ENCODE assay signal across 15 cellular contexts in the genomic region with DNA sequence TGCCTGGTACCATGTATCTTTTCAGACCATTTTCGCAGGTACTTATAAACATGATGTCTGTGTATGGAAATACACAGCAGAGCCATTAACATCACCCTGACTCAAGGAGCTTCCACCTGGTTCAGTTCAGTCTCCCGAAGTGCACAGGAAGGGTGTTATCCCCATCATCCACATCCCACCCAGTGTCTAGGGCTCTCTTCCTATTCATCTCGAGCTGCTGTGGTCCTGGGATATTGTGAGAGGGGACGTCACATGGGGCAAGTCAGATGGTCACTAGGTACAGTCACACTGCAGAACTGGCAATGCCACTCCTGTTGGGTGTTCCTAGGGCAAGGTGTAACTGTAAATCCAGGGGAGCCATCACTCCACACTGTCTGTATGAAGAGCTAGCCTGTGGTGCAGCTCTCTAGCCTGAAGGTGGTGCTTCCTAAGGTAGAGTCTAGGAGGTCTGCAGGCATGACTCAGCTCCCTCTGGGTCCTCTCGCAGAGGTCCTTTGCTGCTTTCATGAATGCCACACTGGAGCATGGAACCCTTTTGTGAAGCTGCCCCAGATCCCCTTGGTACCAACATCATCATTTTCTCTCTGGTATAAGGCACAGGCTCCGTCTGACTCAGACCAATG. TPM values are rescaled to one million over a fixed set of nuclear protein-coding genes. Genes with fewer than 3 reads are reported as not detected.
DNase-seq lines count a peak whose midpoint lies in the region; ATAC-seq, FAIRE-seq and TF ChIP-seq lines count a peak whose summit lies in the region.
"Had no signal": no experiment of that assay in that cellular context is flagged by ENCODE, and none has a peak within 500 bp of the region (broad histone marks: within the 10 kb centered on the region; RNA-seq: fewer than 3 reads in every experiment).

No MANE protein-coding gene starts in this region.

- intact Hi-C loops in GM12878 (cut with micrococcal nuclease; ENCODE audit: unreplicated experiment), result no loop called here

- peak; percentile 85 for FAIRE-seq in GM12878 (lab: Jason Lieb, UNC)

- no peaks in the 10 kb centered on the region for H3K27me3 ChIP-seq in GM12878 (replicated peaks in 1 of 2; ENCODE audit: control insufficient read depth in 2 of 2, insufficient read depth in 2 of 2, low read length in 1 of 2)
- H3K27me3 ChIP-seq: BLaER1 treated with 17β-estradiol and CSF1 and Interleukin-3, amounts not matched to agents 10 nM and 100 nM had no signal

- RAD21 ChIA-PET in GM12878 (lab: Charles Lee; ENCODE audit: unreplicated experiment), result no interaction called here

- no peaks in the 10 kb centered on the region for H3K4me1 ChIP-seq in GM12878 (ENCODE audit: control insufficient read depth, insufficient read depth, low read length)

- 43% methylated on average over 6 of the region's 6 CpGs for WGBS in GM12878 (ENCODE audit: insufficient coverage, insufficient replicate concordance, low lambda C conversion rate, missing lambda C conversion rate)

- no peaks in the 10 kb centered on the region for H3K36me3 ChIP-seq in GM12878 (ENCODE audit: control insufficient read depth in 2 of 2, insufficient read depth in 2 of 2, low read length in 1 of 2)
- H3K36me3 ChIP-seq: BLaER1 treated with 17β-estradiol and CSF1 and Interleukin-3, amounts not matched to agents 10 nM and 100 nM had no signal

- no peak overlapping the region for H3K4me2 ChIP-seq in GM12878 (ENCODE audit: control insufficient read depth, insufficient read depth)
- H3K4me2 ChIP-seq: BLaER1 treated with 17β-estradiol and CSF1 and Interleukin-3, amounts not matched to agents 10 nM and 100 nM had no signal

- H2AFZ ChIP-seq in GM12878 (ENCODE audit: control insufficient read depth, low read depth, low read length), result peak overlapping the region; percentile 11; the same call in 1 of the 2 replicates

- CTCF ChIA-PET in GM12878 (lab: Yijun Ruan, JAX), result interaction anchor here (1.1 kb wide), 1 partner anchor 163 kb away, joined by 5 read pairs; no protein-coding TSS in a partner anchor

- TF ChIP-seq POLR2A in GM12878 (IDR thresholded peaks at IDR 0.05; ENCODE audit: low read depth, low read length), result no peak

- TF ChIP-seq CTCF in GM12864 (IDR thresholded peaks at IDR 0.05; ENCODE audit: low read depth, low read length, missing control alignments), result peak; percentile 45
- peak in 2 of 3 experiments; percentile 19 to 28; a peak in 1 of 6 replicates for TF ChIP-seq CTCF in GM12878 (IDR thresholded peaks at IDR 0.05 in 2 of 3, conservative IDR thresholded peaks at IDR 0.05 in 1 of 3; ENCODE audit: control insufficient read depth in 2 of 3, extremely low read depth in 1 of 3, insufficient read depth in 1 of 3, low read depth in 3 of 3, low read length in 3 of 3)

- TF ChIP-seq RAD21 in GM12878 (IDR thresholded peaks at IDR 0.05; ENCODE audit: insufficient read depth, low read depth, low read length), result peak; percentile 50

- in situ Hi-C loops in ACHN (cut with HindIII; ENCODE audit: low pct_ligation_motif_present, low pct_unique_long_range_greater_than_20kb, low sequenced_read_pairs), result no loop called here
- in situ Hi-C loops in GM12878 (cut with MboI), result no loop called here

- no peak for TF ChIP-seq EP300 in GM12878 (IDR thresholded peaks at IDR 0.05; ENCODE audit: borderline replicate concordance in 1 of 2, control insufficient read depth in 1 of 2, low read depth in 2 of 2, low read length in 2 of 2)

- peak; percentile 79 for ATAC-seq in GM12878

- no peaks in the 10 kb centered on the region for H4K20me1 ChIP-seq in GM12878 (ENCODE audit: control insufficient read depth, insufficient read depth)
- H4K20me1 ChIP-seq: BLaER1 treated with 17β-estradiol and CSF1 and Interleukin-3, amounts not matched to agents 10 nM and 100 nM had no signal

- H3K4me3 ChIP-seq in GM12864 (ENCODE audit: low read depth, low read length) (no peak overlapping the region), GM12878 (no peak overlapping the region)
- H3K4me3 ChIP-seq: BLaER1 treated with 17β-estradiol and CSF1 and Interleukin-3, amounts not matched to agents 10 nM and 100 nM had no signal

- DNase-seq in ACHN (peak; percentile 19), GM12864 (ENCODE audit: low read depth) (no peak), NCI-H1436 (lab: John Stamatoyannopoulos, UW) (peak; percentile 64), GM12878 (ENCODE audit: low read depth, low spot score) (no peak), occipital lobe (lab: John Stamatoyannopoulos, UW) (no peak), UCSD-AML1 (lab: John Stamatoyannopoulos, UW; ENCODE audit: unreplicated experiment) (no peak)
- DNase-seq in activated CD8-positive, alpha-beta memory T cell treated with anti-CD3 and anti-CD28 coated beads for 24 hours, result no peak
- DNase-seq in stimulated activated CD8-positive, alpha-beta memory T cell treated with anti-CD3 and anti-CD28 coated beads, Interleukin-4, amount 100 ng/mL, for 48 hours, result no peak
- DNase-seq: activated naive CD8-positive, alpha-beta T cell treated with anti-CD3 and anti-CD28 coated beads, Interleukin-2, amount 10 ng/mL, durations not matched to agents 7 days and 5 days; NCI-H446 treated with DMSO at 0.1 percent for 48 hours; nephron progenitor cell had no signal

- SMC1A ChIA-PET in GM12878 (lab: Charles Lee; ENCODE audit: uncharacterized antibody, unreplicated experiment), result no interaction called here

- BruUV-seq in GM12878 (replicated peaks; lab: Mats Ljungman, UMichigan), result no TSS peak

- H3K9ac ChIP-seq in GM12878 (ENCODE audit: control insufficient read depth, insufficient read depth, low read length), result no peak overlapping the region
- H3K9ac ChIP-seq: BLaER1 treated with 17β-estradiol and CSF1 and Interleukin-3, amounts not matched to agents 10 nM and 100 nM had no signal

- no peak overlapping the region for H3K27ac ChIP-seq in GM12878 (ENCODE audit: control insufficient read depth, insufficient read depth)
- H3K27ac ChIP-seq: BLaER1 treated with 17β-estradiol and CSF1 and Interleukin-3, amounts not matched to agents 10 nM and 100 nM; epithelial cell of prostate had no signal

- no peaks in the 10 kb centered on the region for H3K79me2 ChIP-seq in GM12878 (ENCODE audit: control insufficient read depth, insufficient read depth, low read length)

- POLR2A ChIA-PET in GM12878 (lab: Charles Lee), result no interaction called here

- no peaks in the 10 kb centered on the region; the same call in 2 of the 3 replicates for H3K9me3 ChIP-seq in GM12878 (replicated peaks; ENCODE audit: control insufficient read depth, insufficient read depth, low read length)

RNA-seq across cellular contexts. Expression of a gene that starts 13.9 kb away (rescaled TPM):
- total RNA-seq in GM12878 (2013; cell fraction: nucleolus; rRNA removed), result 0.08 TPM in 1 of 2 replicates, not detected in the other
- total RNA-seq in GM12878 (2014; rRNA removed), result 0.06 and 0.16 TPM in 2 replicates
- total RNA-seq in GM12878 (2014; rRNA removed; fragmentation: Illumina TruSeq; extraction: Trizol), result 0.04 TPM in 1 of 2 replicates, not detected in the other
- total RNA-seq in GM12878 (2021), result 0.21 and 0.37 TPM in 2 replicates
- polyA plus RNA-seq in GM12878 (2011; ENCODE audit: low read depth), result 0.07 TPM
- not detected in 2 replicates for polyA plus RNA-seq in GM12878 (2011; rRNA removed)
- 0.03 and 0.13 TPM in 2 replicates for polyA plus RNA-seq in GM12878 (2011; cell fraction: cytosol; rRNA removed)
- 0.33 and 0.37 TPM in 2 replicates for polyA plus RNA-seq in GM12878 (2011; cell fraction: nucleus; rRNA removed)
- polyA plus RNA-seq in GM12878 (2012), result 0.24 and 0.32 TPM in 2 replicates
- polyA plus RNA-seq in GM12878 (2014; fragmentation: Illumina TruSeq; extraction: Trizol), result 0.09 TPM in 1 of 2 replicates, not detected in the other
- polyA plus RNA-seq in GM12878 (2014; fragmentation: Nextera tagmentation; extraction: Ambion mirVana), result not detected
- 0.10 and 0.30 TPM in 2 replicates for polyA plus RNA-seq in GM12878 (2014; rRNA removed)
- polyA plus RNA-seq in GM12878 (2016; fragmentation: Nextera tagmentation; extraction: Ambion mirVana), result under 1 TPM in 1 of 2 experiments, not detected in 1; 0.05 TPM
- not detected in 2 replicates for polyA minus RNA-seq in GM12878 (2011; rRNA and poly(A)+ RNA removed)
- not detected in 2 replicates for polyA minus RNA-seq in GM12878 (2011; cell fraction: cytosol; rRNA and poly(A)+ RNA removed)
- polyA minus RNA-seq in GM12878 (2011; cell fraction: nucleus; rRNA and poly(A)+ RNA removed), result not detected in 2 replicates
- 168 TPM for total RNA-seq in occipital lobe
- total RNA-seq: activated naive CD8-positive, alpha-beta T cell treated with anti-CD3 and anti-CD28 coated beads, Interleukin-2, amount 10 ng/mL, durations not matched to agents 7 days and 5 days; LHCN-M2; liver had no signal

RNA-seq across cellular contexts. Expression of a gene that starts 29.2 kb away (rescaled TPM):
- total RNA-seq in GM12878 (2013; cell fraction: nucleolus; rRNA removed), result not detected in 2 replicates
- total RNA-seq in GM12878 (2014; rRNA removed), result 0.62 and 1.1 TPM in 2 replicates
- total RNA-seq in GM12878 (2014; rRNA removed; fragmentation: Illumina TruSeq; extraction: Trizol), result 0.28 and 0.45 TPM in 2 replicates
- 1.3 and 1.7 TPM in 2 replicates for total RNA-seq in GM12878 (2021)
- 0.29 TPM for polyA plus RNA-seq in GM12878 (2011; ENCODE audit: low read depth)
- polyA plus RNA-seq in GM12878 (2011; rRNA removed), result 0.03 TPM in 1 of 2 replicates, not detected in the other
- polyA plus RNA-seq in GM12878 (2011; cell fraction: cytosol; rRNA removed), result 0.03 and 0.09 TPM in 2 replicates
- 0.16 TPM in 1 of 2 replicates, not detected in the other for polyA plus RNA-seq in GM12878 (2011; cell fraction: nucleus; rRNA removed)
- polyA plus RNA-seq in GM12878 (2012), result 0.53 and 0.81 TPM in 2 replicates
- 0.16 and 0.46 TPM in 2 replicates for polyA plus RNA-seq in GM12878 (2014; fragmentation: Illumina TruSeq; extraction: Trizol)
- polyA plus RNA-seq in GM12878 (2014; fragmentation: Nextera tagmentation; extraction: Ambion mirVana), result under 1 TPM; 0.05 to 0.13 TPM
- polyA plus RNA-seq in GM12878 (2014; rRNA removed), result 0.92 and 1.1 TPM in 2 replicates
- polyA plus RNA-seq in GM12878 (2016; fragmentation: Nextera tagmentation; extraction: Ambion mirVana), result 1 to 10 TPM in 1 of 2 experiments, under 1 TPM in 1; 0.91 to 1.8 TPM
- not detected in 2 replicates for polyA minus RNA-seq in GM12878 (2011; rRNA and poly(A)+ RNA removed)
- polyA minus RNA-seq in GM12878 (2011; cell fraction: cytosol; rRNA and poly(A)+ RNA removed), result not detected in 2 replicates
- polyA minus RNA-seq in GM12878 (2011; cell fraction: nucleus; rRNA and poly(A)+ RNA removed), result not detected in 2 replicates
- 8.9 TPM for total RNA-seq in occipital lobe
- total RNA-seq: activated naive CD8-positive, alpha-beta T cell treated with anti-CD3 and anti-CD28 coated beads, Interleukin-2, amount 10 ng/mL, durations not matched to agents 7 days and 5 days had no signal

RNA-seq across cellular contexts. Expression of a gene that starts 58.3 kb away (rescaled TPM):
- 4.4 and 6.9 TPM in 2 replicates for total RNA-seq in GM12878 (2013; cell fraction: nucleolus; rRNA removed)
- total RNA-seq in GM12878 (2014; rRNA removed) (6.9 and 7.1 TPM in 2 replicates), GM12878 (2014; rRNA removed; fragmentation: Illumina TruSeq; extraction: Trizol) (4.1 and 4.4 TPM in 2 replicates), GM12878 (2021) (9.7 and 10.0 TPM in 2 replicates), occipital lobe (2.3 TPM)
- 1.2 TPM for polyA plus RNA-seq in GM12878 (2011; ENCODE audit: low read depth)
- polyA plus RNA-seq in GM12878 (2011; rRNA removed) (0.39 and 1.3 TPM in 2 replicates), GM12878 (2014; fragmentation: Illumina TruSeq; extraction: Trizol) (2.4 and 4.2 TPM in 2 replicates), GM12878 (2014; fragmentation: Nextera tagmentation; extraction: Ambion mirVana) (under 1 TPM; 0.31 to 0.62 TPM), GM12878 (2014; rRNA removed) (8.8 and 10.8 TPM in 2 replicates), GM12878 (2016; fragmentation: Nextera tagmentation; extraction: Ambion mirVana) (10 to 100 TPM in 1 of 2 experiments, 1 to 10 TPM in 1; 8.8 to 10.4 TPM)
- polyA plus RNA-seq in GM12878 (2011; cell fraction: cytosol; rRNA removed), result 0.84 and 1.4 TPM in 2 replicates
- polyA plus RNA-seq in GM12878 (2011; cell fraction: nucleus; rRNA removed), result 8.0 and 8.7 TPM in 2 replicates
- 2.5 and 2.9 TPM in 2 replicates for polyA plus RNA-seq in GM12878 (2012)
- 0.82 and 0.95 TPM in 2 replicates for polyA minus RNA-seq in GM12878 (2011; rRNA and poly(A)+ RNA removed)
- 0.52 TPM in 1 of 2 replicates, not detected in the other for polyA minus RNA-seq in GM12878 (2011; cell fraction: cytosol; rRNA and poly(A)+ RNA removed)
- 3.3 and 4.2 TPM in 2 replicates for polyA minus RNA-seq in GM12878 (2011; cell fraction: nucleus; rRNA and poly(A)+ RNA removed)
- total RNA-seq: activated naive CD8-positive, alpha-beta T cell treated with anti-CD3 and anti-CD28 coated beads, Interleukin-2, amount 10 ng/mL, durations not matched to agents 7 days and 5 days; LHCN-M2 had no signal
- polyA plus RNA-seq: liver had no signal

Comparison
In these comparisons a context has a peak if more than half of its experiments do, and no peak if none do; other contexts are left out.
1. DNase-seq: peak in ACHN (single experiment) and NCI-H1436 (single experiment); none in GM12864 (single experiment), GM12878 (single experiment), occipital lobe (single experiment), UCSD-AML1 (single experiment), activated CD8-positive, alpha-beta memory T cell treated with anti-CD3 and anti-CD28 coated beads for 24 hours (single experiment) and stimulated activated CD8-positive, alpha-beta memory T cell treated with anti-CD3 and anti-CD28 coated beads, Interleukin-4, amount 100 ng/mL, for 48 hours (single experiment).
2. RNA of a gene that starts 13.9 kb away (total RNA-seq): 168 TPM in occipital lobe (single experiment); 0.04 to 0.37 TPM in GM12878; every median in the first group is over 100 times any median in the second.